ENCODE assay signal across 1 cellular context in the genomic region with DNA sequence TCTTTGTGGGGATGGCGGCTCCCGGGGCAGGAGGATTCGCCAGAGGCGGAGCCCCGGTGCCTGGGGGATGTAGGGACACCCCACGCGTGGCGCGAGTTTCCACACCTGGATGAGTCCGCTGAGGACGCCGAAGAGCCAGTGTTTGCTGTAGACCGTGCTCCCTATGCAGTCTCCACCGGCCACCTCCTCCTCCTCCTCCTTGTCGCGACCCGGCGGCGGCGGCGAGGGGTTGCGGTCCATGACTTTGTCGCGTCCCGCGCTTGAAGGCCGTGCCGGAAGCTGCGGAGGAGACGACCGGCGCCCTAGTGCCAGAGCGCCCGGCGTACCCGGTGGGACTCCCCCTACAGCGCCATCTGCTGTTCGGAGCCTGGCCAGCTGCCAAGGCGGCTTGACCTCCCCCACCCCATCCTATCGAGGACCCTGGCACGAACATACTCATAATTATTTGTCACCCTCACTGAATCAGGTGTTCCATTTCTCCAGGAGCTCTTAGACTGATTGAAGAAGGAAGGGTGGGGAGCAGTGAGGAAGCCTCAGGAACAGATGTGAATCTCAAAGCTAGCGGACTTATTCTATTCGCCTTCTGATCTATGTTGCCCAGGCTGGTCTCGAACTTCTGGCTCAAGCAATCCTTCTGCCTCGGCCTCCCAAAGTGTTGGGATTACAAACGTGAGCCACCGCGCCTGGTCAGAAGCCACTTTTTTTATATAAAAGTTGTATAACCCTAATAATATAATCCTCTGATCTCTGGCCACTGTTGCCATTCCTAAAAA.
TF ChIP-seq lines count a peak whose summit lies in the region.

A gene with protein sequence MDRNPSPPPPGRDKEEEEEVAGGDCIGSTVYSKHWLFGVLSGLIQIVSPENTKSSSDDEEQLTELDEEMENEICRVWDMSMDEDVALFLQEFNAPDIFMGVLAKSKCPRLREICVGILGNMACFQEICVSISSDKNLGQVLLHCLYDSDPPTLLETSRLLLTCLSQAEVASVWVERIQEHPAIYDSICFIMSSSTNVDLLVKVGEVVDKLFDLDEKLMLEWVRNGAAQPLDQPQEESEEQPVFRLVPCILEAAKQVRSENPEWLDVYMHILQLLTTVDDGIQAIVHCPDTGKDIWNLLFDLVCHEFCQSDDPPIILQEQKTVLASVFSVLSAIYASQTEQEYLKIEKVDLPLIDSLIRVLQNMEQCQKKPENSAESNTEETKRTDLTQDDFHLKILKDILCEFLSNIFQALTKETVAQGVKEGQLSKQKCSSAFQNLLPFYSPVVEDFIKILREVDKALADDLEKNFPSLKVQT (minus strand): TSS at position 281 of the 773 bp plus-strand sequence. CDS start 41 bp downstream, at position 240.

TF ChIP-seq in HepG2, 621 proteins besides CTCF, POLR2A, EP300 and RAD21 (continued from another document and continues in another):
- no peak for TF ChIP-seq ZNF616 (CRISPR knock-in tag; IDR thresholded peaks at IDR 0.05; ENCODE audit: low read depth)
- peak; percentile 86 for TF ChIP-seq YEATS4 (CRISPR knock-in tag; IDR thresholded peaks at IDR 0.05; ENCODE audit: borderline replicate concordance)
- TF ChIP-seq SIX4 (CRISPR knock-in tag; IDR thresholded peaks at IDR 0.05): no peak
- no peak for TF ChIP-seq ZNF251 (CRISPR knock-in tag; IDR thresholded peaks at IDR 0.05)
- no peak for TF ChIP-seq ZNF746 (CRISPR knock-in tag; IDR thresholded peaks at IDR 0.05)
- no peak for TF ChIP-seq ZBTB21 (CRISPR knock-in tag; IDR thresholded peaks at IDR 0.05)
- TF ChIP-seq, protein P1, sequence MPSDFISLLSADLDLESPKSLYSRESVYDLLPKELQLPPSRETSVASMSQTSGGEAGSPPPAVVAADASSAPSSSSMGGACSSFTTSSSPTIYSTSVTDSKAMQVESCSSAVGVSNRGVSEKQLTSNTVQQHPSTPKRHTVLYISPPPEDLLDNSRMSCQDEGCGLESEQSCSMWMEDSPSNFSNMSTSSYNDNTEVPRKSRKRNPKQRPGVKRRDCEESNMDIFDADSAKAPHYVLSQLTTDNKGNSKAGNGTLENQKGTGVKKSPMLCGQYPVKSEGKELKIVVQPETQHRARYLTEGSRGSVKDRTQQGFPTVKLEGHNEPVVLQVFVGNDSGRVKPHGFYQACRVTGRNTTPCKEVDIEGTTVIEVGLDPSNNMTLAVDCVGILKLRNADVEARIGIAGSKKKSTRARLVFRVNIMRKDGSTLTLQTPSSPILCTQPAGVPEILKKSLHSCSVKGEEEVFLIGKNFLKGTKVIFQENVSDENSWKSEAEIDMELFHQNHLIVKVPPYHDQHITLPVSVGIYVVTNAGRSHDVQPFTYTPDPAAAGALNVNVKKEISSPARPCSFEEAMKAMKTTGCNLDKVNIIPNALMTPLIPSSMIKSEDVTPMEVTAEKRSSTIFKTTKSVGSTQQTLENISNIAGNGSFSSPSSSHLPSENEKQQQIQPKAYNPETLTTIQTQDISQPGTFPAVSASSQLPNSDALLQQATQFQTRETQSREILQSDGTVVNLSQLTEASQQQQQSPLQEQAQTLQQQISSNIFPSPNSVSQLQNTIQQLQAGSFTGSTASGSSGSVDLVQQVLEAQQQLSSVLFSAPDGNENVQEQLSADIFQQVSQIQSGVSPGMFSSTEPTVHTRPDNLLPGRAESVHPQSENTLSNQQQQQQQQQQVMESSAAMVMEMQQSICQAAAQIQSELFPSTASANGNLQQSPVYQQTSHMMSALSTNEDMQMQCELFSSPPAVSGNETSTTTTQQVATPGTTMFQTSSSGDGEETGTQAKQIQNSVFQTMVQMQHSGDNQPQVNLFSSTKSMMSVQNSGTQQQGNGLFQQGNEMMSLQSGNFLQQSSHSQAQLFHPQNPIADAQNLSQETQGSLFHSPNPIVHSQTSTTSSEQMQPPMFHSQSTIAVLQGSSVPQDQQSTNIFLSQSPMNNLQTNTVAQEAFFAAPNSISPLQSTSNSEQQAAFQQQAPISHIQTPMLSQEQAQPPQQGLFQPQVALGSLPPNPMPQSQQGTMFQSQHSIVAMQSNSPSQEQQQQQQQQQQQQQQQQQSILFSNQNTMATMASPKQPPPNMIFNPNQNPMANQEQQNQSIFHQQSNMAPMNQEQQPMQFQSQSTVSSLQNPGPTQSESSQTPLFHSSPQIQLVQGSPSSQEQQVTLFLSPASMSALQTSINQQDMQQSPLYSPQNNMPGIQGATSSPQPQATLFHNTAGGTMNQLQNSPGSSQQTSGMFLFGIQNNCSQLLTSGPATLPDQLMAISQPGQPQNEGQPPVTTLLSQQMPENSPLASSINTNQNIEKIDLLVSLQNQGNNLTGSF (CRISPR knock-in tag; IDR thresholded peaks at IDR 0.05): no peak
- TF ChIP-seq, protein P2, sequence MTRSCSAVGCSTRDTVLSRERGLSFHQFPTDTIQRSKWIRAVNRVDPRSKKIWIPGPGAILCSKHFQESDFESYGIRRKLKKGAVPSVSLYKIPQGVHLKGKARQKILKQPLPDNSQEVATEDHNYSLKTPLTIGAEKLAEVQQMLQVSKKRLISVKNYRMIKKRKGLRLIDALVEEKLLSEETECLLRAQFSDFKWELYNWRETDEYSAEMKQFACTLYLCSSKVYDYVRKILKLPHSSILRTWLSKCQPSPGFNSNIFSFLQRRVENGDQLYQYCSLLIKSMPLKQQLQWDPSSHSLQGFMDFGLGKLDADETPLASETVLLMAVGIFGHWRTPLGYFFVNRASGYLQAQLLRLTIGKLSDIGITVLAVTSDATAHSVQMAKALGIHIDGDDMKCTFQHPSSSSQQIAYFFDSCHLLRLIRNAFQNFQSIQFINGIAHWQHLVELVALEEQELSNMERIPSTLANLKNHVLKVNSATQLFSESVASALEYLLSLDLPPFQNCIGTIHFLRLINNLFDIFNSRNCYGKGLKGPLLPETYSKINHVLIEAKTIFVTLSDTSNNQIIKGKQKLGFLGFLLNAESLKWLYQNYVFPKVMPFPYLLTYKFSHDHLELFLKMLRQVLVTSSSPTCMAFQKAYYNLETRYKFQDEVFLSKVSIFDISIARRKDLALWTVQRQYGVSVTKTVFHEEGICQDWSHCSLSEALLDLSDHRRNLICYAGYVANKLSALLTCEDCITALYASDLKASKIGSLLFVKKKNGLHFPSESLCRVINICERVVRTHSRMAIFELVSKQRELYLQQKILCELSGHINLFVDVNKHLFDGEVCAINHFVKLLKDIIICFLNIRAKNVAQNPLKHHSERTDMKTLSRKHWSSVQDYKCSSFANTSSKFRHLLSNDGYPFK (CRISPR knock-in tag; IDR thresholded peaks at IDR 0.05; ENCODE audit: borderline replicate concordance): peak; percentile 71; the same call in 1 of the 2 replicates
- no peak for TF ChIP-seq ZC3H4 (CRISPR knock-in tag; IDR thresholded peaks at IDR 0.05; ENCODE audit: borderline replicate concordance)
- peak; percentile 99 for TF ChIP-seq POGZ (CRISPR knock-in tag; IDR thresholded peaks at IDR 0.05)
- TF ChIP-seq ZNF232 (CRISPR knock-in tag; IDR thresholded peaks at IDR 0.05; ENCODE audit: borderline replicate concordance): no peak
- peak; percentile 64; the same call in 1 of the 2 replicates for TF ChIP-seq ZNF431 (CRISPR knock-in tag; IDR thresholded peaks at IDR 0.05; ENCODE audit: borderline replicate concordance, low read depth)
- TF ChIP-seq ZBTB20 (CRISPR knock-in tag; IDR thresholded peaks at IDR 0.05; ENCODE audit: borderline replicate concordance, low read depth): 0 out of 2 replicates have a peak, but pooled peaks have one; percentile 53
- TF ChIP-seq SIN3B (IDR thresholded peaks at IDR 0.05; ENCODE audit: low read length): peak; percentile 54; the same call in 1 of the 2 replicates
- no peak for TF ChIP-seq CC2D1A (CRISPR knock-in tag; IDR thresholded peaks at IDR 0.05)
- TF ChIP-seq YY1 (IDR thresholded peaks at IDR 0.05; ENCODE audit: insufficient read depth, insufficient replicate concordance, low read depth, low read length): peak; percentile 79
- TF ChIP-seq, protein P3, sequence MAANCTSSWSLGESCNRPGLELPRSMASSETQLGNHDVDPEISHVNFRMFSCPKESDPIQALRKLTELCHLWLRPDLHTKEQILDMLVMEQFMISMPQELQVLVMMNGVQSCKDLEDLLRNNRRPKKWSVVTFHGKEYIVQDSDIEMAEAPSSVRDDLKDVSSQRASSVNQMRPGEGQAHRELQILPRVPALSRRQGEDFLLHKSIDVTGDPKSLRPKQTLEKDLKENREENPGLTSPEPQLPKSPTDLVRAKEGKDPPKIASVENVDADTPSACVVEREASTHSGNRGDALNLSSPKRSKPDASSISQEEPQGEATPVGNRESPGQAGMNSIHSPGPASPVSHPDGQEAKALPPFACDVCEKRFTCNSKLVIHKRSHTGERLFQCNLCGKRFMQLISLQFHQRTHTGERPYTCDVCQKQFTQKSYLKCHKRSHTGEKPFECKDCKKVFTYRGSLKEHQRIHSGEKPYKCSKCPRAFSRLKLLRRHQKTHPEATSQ (CRISPR knock-in tag; IDR thresholded peaks at IDR 0.05; ENCODE audit: borderline replicate concordance): no peak
- TF ChIP-seq, protein P4, sequence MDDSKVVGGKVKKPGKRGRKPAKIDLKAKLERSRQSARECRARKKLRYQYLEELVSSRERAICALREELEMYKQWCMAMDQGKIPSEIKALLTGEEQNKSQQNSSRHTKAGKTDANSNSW (CRISPR knock-in tag; IDR thresholded peaks at IDR 0.05; ENCODE audit: borderline replicate concordance): no peak
- TF ChIP-seq, protein P5, sequence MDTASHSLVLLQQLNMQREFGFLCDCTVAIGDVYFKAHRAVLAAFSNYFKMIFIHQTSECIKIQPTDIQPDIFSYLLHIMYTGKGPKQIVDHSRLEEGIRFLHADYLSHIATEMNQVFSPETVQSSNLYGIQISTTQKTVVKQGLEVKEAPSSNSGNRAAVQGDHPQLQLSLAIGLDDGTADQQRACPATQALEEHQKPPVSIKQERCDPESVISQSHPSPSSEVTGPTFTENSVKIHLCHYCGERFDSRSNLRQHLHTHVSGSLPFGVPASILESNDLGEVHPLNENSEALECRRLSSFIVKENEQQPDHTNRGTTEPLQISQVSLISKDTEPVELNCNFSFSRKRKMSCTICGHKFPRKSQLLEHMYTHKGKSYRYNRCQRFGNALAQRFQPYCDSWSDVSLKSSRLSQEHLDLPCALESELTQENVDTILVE (CRISPR knock-in tag; IDR thresholded peaks at IDR 0.05): peak; percentile 75
- peak; percentile 91; the same call in 1 of the 2 replicates for TF ChIP-seq EEA1 (CRISPR knock-in tag; IDR thresholded peaks at IDR 0.05; ENCODE audit: borderline replicate concordance)
- TF ChIP-seq ZNF121 (CRISPR knock-in tag; IDR thresholded peaks at IDR 0.05): peak; percentile 72
- 0 out of 2 replicates have a peak, but pooled peaks have one; percentile 44 for TF ChIP-seq PAWR (CRISPR knock-in tag; IDR thresholded peaks at IDR 0.05; ENCODE audit: borderline replicate concordance)
- TF ChIP-seq ZNF878 (CRISPR knock-in tag; IDR thresholded peaks at IDR 0.05): no peak; the same call in 1 of the 2 replicates
- peak; percentile 67; the same call in 1 of the 2 replicates for TF ChIP-seq ESRRA (CRISPR knock-in tag; IDR thresholded peaks at IDR 0.05; ENCODE audit: low read depth)
- no peak for TF ChIP-seq TCF7 (IDR thresholded peaks at IDR 0.05; ENCODE audit: low read depth)
- no peak for TF ChIP-seq ZNF672 (CRISPR knock-in tag; IDR thresholded peaks at IDR 0.05)
- no peak for TF ChIP-seq SP5 (CRISPR knock-in tag; IDR thresholded peaks at IDR 0.05; ENCODE audit: borderline replicate concordance, low read depth)
- 0 out of 2 replicates have a peak, but pooled peaks have one; percentile 19 for TF ChIP-seq HNRNPL (IDR thresholded peaks at IDR 0.05; ENCODE audit: low read depth, low read length)
- peak; percentile 25 for TF ChIP-seq ZNF883 (CRISPR knock-in tag; IDR thresholded peaks at IDR 0.05; ENCODE audit: not compliant biosample characterization)
- no peak for TF ChIP-seq MTA3 (CRISPR knock-in tag; IDR thresholded peaks at IDR 0.05)
- TF ChIP-seq, protein P6, sequence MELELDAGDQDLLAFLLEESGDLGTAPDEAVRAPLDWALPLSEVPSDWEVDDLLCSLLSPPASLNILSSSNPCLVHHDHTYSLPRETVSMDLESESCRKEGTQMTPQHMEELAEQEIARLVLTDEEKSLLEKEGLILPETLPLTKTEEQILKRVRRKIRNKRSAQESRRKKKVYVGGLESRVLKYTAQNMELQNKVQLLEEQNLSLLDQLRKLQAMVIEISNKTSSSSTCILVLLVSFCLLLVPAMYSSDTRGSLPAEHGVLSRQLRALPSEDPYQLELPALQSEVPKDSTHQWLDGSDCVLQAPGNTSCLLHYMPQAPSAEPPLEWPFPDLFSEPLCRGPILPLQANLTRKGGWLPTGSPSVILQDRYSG (CRISPR knock-in tag; IDR thresholded peaks at IDR 0.05): no peak
- no peak for TF ChIP-seq RFX5 (IDR thresholded peaks at IDR 0.05; ENCODE audit: low read depth, low read length)
- no peak for TF ChIP-seq SMARCC2 (IDR thresholded peaks at IDR 0.05)
- 0 out of 2 replicates have a peak, but pooled peaks have one; percentile 22 for TF ChIP-seq NKX3-1 (CRISPR knock-in tag; IDR thresholded peaks at IDR 0.05)
- no peak for TF ChIP-seq ZKSCAN1 (IDR thresholded peaks at IDR 0.05; ENCODE audit: low read length)
- TF ChIP-seq HOXA7 (CRISPR knock-in tag; IDR thresholded peaks at IDR 0.05): no peak
- TF ChIP-seq, protein P7, sequence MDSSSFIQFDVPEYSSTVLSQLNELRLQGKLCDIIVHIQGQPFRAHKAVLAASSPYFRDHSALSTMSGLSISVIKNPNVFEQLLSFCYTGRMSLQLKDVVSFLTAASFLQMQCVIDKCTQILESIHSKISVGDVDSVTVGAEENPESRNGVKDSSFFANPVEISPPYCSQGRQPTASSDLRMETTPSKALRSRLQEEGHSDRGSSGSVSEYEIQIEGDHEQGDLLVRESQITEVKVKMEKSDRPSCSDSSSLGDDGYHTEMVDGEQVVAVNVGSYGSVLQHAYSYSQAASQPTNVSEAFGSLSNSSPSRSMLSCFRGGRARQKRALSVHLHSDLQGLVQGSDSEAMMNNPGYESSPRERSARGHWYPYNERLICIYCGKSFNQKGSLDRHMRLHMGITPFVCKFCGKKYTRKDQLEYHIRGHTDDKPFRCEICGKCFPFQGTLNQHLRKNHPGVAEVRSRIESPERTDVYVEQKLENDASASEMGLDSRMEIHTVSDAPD (CRISPR knock-in tag; IDR thresholded peaks at IDR 0.05): no peak
- TF ChIP-seq IRF2 (CRISPR knock-in tag; IDR thresholded peaks at IDR 0.05): peak; percentile 84
- TF ChIP-seq ISX (CRISPR knock-in tag; conservative IDR thresholded peaks at IDR 0.05): no peak
- peak; percentile 88; the same call in 1 of the 2 replicates for TF ChIP-seq MYC (CRISPR knock-in tag; IDR thresholded peaks at IDR 0.05; ENCODE audit: borderline replicate concordance)
- peak; percentile 87 for TF ChIP-seq ZNF331 (CRISPR knock-in tag; IDR thresholded peaks at IDR 0.05)
- no peak for TF ChIP-seq ZNF552 (CRISPR knock-in tag; IDR thresholded peaks at IDR 0.05; ENCODE audit: borderline replicate concordance)
- TF ChIP-seq, protein P8, sequence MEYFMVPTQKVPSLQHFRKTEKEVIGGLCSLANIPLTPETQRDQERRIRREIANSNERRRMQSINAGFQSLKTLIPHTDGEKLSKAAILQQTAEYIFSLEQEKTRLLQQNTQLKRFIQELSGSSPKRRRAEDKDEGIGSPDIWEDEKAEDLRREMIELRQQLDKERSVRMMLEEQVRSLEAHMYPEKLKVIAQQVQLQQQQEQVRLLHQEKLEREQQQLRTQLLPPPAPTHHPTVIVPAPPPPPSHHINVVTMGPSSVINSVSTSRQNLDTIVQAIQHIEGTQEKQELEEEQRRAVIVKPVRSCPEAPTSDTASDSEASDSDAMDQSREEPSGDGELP (IDR thresholded peaks at IDR 0.05; ENCODE audit: borderline replicate concordance, low read depth): peak; percentile 67; the same call in 1 of the 2 replicates
- TF ChIP-seq ZNF547 (CRISPR knock-in tag; IDR thresholded peaks at IDR 0.05): no peak
- no peak for TF ChIP-seq CHD4 (IDR thresholded peaks at IDR 0.05; ENCODE audit: borderline replicate concordance, low read length)
- TF ChIP-seq, protein P9, sequence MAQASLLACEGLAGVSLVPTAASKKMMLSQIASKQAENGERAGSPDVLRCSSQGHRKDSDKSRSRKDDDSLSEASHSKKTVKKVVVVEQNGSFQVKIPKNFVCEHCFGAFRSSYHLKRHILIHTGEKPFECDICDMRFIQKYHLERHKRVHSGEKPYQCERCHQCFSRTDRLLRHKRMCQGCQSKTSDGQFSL (CRISPR knock-in tag; IDR thresholded peaks at IDR 0.05): peak; percentile 90
